9 cellular contexts compared by ENCODE assay signal in the genomic region with DNA sequence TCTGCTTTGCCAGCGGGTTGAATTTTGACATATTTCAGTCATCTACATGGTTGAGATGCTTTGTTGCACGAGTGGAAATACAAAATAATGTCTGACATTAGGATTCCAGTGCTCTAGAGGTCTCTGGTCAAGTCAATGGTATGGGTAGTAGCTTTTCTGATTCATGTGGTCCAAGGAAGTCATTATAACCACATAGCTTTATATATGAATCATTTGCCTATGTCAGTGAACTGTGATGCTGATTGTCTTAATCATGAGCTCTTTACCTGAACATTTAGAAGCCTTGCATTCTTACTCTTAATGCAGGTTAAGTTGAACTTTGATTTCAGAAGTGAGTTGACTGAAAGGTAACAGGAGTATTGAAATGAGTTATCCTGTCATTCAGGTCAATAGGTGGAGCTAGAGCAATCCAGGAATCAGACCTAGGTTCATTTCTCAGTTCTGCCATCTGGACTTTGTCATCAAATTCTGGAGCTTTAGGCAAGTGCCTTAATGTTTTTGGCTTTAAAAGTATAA. TPM values are rescaled to one million over a fixed set of nuclear protein-coding genes. Genes with fewer than 3 reads are reported as not detected.
DNase-seq lines count a peak whose midpoint lies in the region; ATAC-seq and TF ChIP-seq lines count a peak whose summit lies in the region.
"Had no signal": no experiment of that assay in that cellular context is flagged by ENCODE, and none has a peak within 500 bp of the region (broad histone marks: within the 10 kb centered on the region; RNA-seq: fewer than 3 reads in every experiment).

No MANE protein-coding gene starts in this region.

- H3K4me3 ChIP-seq in adipocyte (ENCODE audit: low read length), result no peak overlapping the region
- H3K4me3 ChIP-seq in naive thymus-derived CD4-positive, alpha-beta T cell (ENCODE audit: low read length), result no peak overlapping the region
- H3K4me3 ChIP-seq: left lung had no signal

- H3K27me3 ChIP-seq in adipocyte (replicated peaks; ENCODE audit: control insufficient read depth, insufficient read depth, low read length), result no peaks in the 10 kb centered on the region
- no peaks in the 10 kb centered on the region for H3K27me3 ChIP-seq in naive thymus-derived CD4-positive, alpha-beta T cell (ENCODE audit: control insufficient read depth in 2 of 2, insufficient read depth in 2 of 2, low read length in 2 of 2)
- H3K27me3 ChIP-seq: left lung had no signal

- no peak for ATAC-seq in naive thymus-derived CD4-positive, alpha-beta T cell
- no peak for ATAC-seq in HG02938 (IDR thresholded peaks at IDR 0.05; ENCODE audit: unreplicated experiment)
- ATAC-seq: left lung had no signal

- DNase-seq in EL, result peak; percentile 83
- DNase-seq in HEK293T (ENCODE audit: extremely low spot score), result no peak
- DNase-seq in adipocyte (ENCODE audit: low read depth), result peak; percentile 40
- DNase-seq in naive thymus-derived CD4-positive, alpha-beta T cell, result peak in 3 of 9 donors; percentile 5 to 17 (median 14)
- no peak for DNase-seq in stimulated activated CD4-positive, alpha-beta T cell treated with anti-CD3 and anti-CD28 coated beads, Interleukin-4, amount 100 ng/mL, for 4 hours
- no peak for DNase-seq in head of caudate nucleus
- DNase-seq in substantia nigra (lab: John Stamatoyannopoulos, UW), result no peak
- DNase-seq: left lung had no signal

- POLR2A ChIA-PET in HEK293T (lab: Yijun Ruan, JAX), result no interaction called here
- POLR2A ChIA-PET in naive thymus-derived CD4-positive, alpha-beta T cell (lab: Charles Lee), result interaction anchor here (1.0 kb wide), 1 partner anchor 17 kb away, joined by 3 read pairs; no protein-coding TSS in a partner anchor

- H3K4me3 Mint-ChIP-seq in naive thymus-derived CD4-positive, alpha-beta T cell, result peak overlapping the region in 6 of 10 donors; percentile 6 to 26 (median 22)

- H3K9me3 ChIP-seq in adipocyte (ENCODE audit: control insufficient read depth, low read length), result no peaks in the 10 kb centered on the region
- H3K9me3 ChIP-seq in naive thymus-derived CD4-positive, alpha-beta T cell (ENCODE audit: control insufficient read depth in 2 of 3, low read length in 3 of 3), result no peaks in the 10 kb centered on the region
- H3K9me3 ChIP-seq: left lung had no signal

- no peak overlapping the region for H3K27ac ChIP-seq in naive thymus-derived CD4-positive, alpha-beta T cell (ENCODE audit: low read depth, low read length)
- H3K27ac ChIP-seq in substantia nigra (ENCODE audit: low read depth, low read length, poor library complexity, severe bottlenecking), result no peak overlapping the region
- H3K27ac ChIP-seq: left lung had no signal

- H3K9ac ChIP-seq in adipocyte (ENCODE audit: low read length), result no peak overlapping the region

- H3K4me1 Mint-ChIP-seq in naive thymus-derived CD4-positive, alpha-beta T cell, result peaks cover 30 to 73% (median 58%) of the 10 kb centered on the region in 7 donors

- H3K27ac Mint-ChIP-seq in naive thymus-derived CD4-positive, alpha-beta T cell, result peak overlapping the region in 2 of 9 donors; percentile 33 to 67

- CTCF ChIA-PET in HEK293T (lab: Yijun Ruan, JAX), result interaction anchor here (0.6 to 1.4 kb wide), 6 partner anchors 9 to 1422 kb away, joined by 3 to 4 read pairs (median 3); no protein-coding TSS in a partner anchor
- CTCF ChIA-PET in naive thymus-derived CD4-positive, alpha-beta T cell (lab: Charles Lee), result interaction anchor here (1.3 kb wide), 1 partner anchor 54 kb away, joined by 3 read pairs; no protein-coding TSS in a partner anchor

- intact Hi-C loops in naive thymus-derived CD4-positive, alpha-beta T cell (cut with micrococcal nuclease), result loop anchor here (2.0 to 5.0 kb wide), 5 partner anchors 13 to 927 kb away; a partner anchor contains a TSS
- intact Hi-C loops in head of caudate nucleus (cut with DNase I), result no loop called here

- H3K27me3 Mint-ChIP-seq in naive thymus-derived CD4-positive, alpha-beta T cell, result peaks cover 0 to under 1% (median 0%) of the 10 kb centered on the region in 5 donors

- H3K36me3 ChIP-seq in adipocyte (ENCODE audit: control insufficient read depth, insufficient read depth, low read length, severe bottlenecking), result no peaks in the 10 kb centered on the region
- H3K36me3 ChIP-seq in naive thymus-derived CD4-positive, alpha-beta T cell (ENCODE audit: control insufficient read depth in 2 of 3, insufficient read depth in 3 of 3, low read length in 3 of 3), result no peaks in the 10 kb centered on the region
- H3K36me3 ChIP-seq: left lung had no signal

- peaks cover 22% of the 10 kb centered on the region for H3K4me1 ChIP-seq in adipocyte (ENCODE audit: control insufficient read depth, insufficient read depth, low read length)
- peaks cover 12 to 22% of the 10 kb centered on the region in 2 donors for H3K4me1 ChIP-seq in naive thymus-derived CD4-positive, alpha-beta T cell (ENCODE audit: control insufficient read depth in 2 of 2, insufficient read depth in 2 of 2, low read length in 2 of 2)

- H3K36me3 Mint-ChIP-seq in naive thymus-derived CD4-positive, alpha-beta T cell, result peaks cover 0 to 4% (median 0%) of the 10 kb centered on the region in 5 donors

- H3K9me3 Mint-ChIP-seq in naive thymus-derived CD4-positive, alpha-beta T cell, result peaks cover 0 to 1% (median 0%) of the 10 kb centered on the region in 11 donors

TF ChIP-seq in HEK293T, 16 proteins besides CTCF, POLR2A, EP300 and RAD21:
- TF ChIP-seq FOXA1 (IDR thresholded peaks at IDR 0.05) (no peak), NFRKB (IDR thresholded peaks at IDR 0.05) (no peak), LEF1 (IDR thresholded peaks at IDR 0.05; ENCODE audit: borderline replicate concordance) (no peak), ZNF384 (IDR thresholded peaks at IDR 0.05) (no peak)
- TF ChIP-seq, protein P1, sequence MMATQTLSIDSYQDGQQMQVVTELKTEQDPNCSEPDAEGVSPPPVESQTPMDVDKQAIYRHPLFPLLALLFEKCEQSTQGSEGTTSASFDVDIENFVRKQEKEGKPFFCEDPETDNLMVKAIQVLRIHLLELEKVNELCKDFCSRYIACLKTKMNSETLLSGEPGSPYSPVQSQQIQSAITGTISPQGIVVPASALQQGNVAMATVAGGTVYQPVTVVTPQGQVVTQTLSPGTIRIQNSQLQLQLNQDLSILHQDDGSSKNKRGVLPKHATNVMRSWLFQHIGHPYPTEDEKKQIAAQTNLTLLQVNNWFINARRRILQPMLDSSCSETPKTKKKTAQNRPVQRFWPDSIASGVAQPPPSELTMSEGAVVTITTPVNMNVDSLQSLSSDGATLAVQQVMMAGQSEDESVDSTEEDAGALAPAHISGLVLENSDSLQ (IDR thresholded peaks at IDR 0.05), result peak; percentile 49

RNA-seq across cellular contexts. Expression of a gene that starts 3.3 kb away (rescaled TPM):
- total RNA-seq in naive thymus-derived CD4-positive, alpha-beta T cell, result 10 to 100 TPM; 33.6 to 63.9 (median 45.2) TPM
- 10 to 100 TPM; 22.2 to 25.8 TPM for polyA plus RNA-seq in naive thymus-derived CD4-positive, alpha-beta T cell

RNA-seq across cellular contexts. Expression of a gene that starts 35.3 kb away (rescaled TPM):
- total RNA-seq in naive thymus-derived CD4-positive, alpha-beta T cell, result under 1 TPM in 1 of 5 experiments, not detected in 4; 0.24 TPM
- not detected for polyA plus RNA-seq in naive thymus-derived CD4-positive, alpha-beta T cell

Comparison
In these comparisons a context has a peak if more than half of its experiments do, and no peak if none do; other contexts are left out.
1. DNase-seq: peak in EL (single experiment) and adipocyte (single experiment); none in HEK293T (single experiment), stimulated activated CD4-positive, alpha-beta T cell treated with anti-CD3 and anti-CD28 coated beads, Interleukin-4, amount 100 ng/mL, for 4 hours (0 of 2), head of caudate nucleus (0 of 42) and substantia nigra (0 of 49).